18 cellular contexts compared by ENCODE assay signal in genomic region chr4:168893205-168893604, GRCh38.
A peak's percentile ranks its signal among the peaks of the same experiment; 100 is the strongest.
DNase-seq lines count a peak whose midpoint lies in the region; ATAC-seq, FAIRE-seq and TF ChIP-seq lines count a peak whose summit lies in the region.
"Had no signal": no experiment of that assay in that cellular context is flagged by ENCODE, and none has a peak within 500 bp of the region (broad histone marks: within the 10 kb centered on the region; RNA-seq: fewer than 3 reads in every experiment).

No MANE protein-coding gene starts in this region.

- H3K4ac ChIP-seq in mesenchymal stem cell (ENCODE audit: low read depth in 1 of 2, low read length in 2 of 2): no peak overlapping the region

- in situ Hi-C loops in HepG2 (cut with HindIII; ENCODE audit: extremely low pct_ligation_motif_present, low pct_unique_long_range_greater_than_20kb) (no loop called here), gastrocnemius medialis (cut with MboI; ENCODE audit: low sequenced_read_pairs in 4 of 4) (no loop called here)

- TF ChIP-seq EP300 in HepG2 (IDR thresholded peaks at IDR 0.05; ENCODE audit: low read depth in 2 of 2, low read length in 2 of 2) (no peak), HepG2 (CRISPR knock-in tag; IDR thresholded peaks at IDR 0.05; ENCODE audit: borderline replicate concordance) (no peak)

- no peaks in the 10 kb centered on the region for H3K79me2 ChIP-seq in HepG2 (ENCODE audit: insufficient read depth, low read length)

- 70% methylated on average over 2 of the region's 2 CpGs for WGBS in right lobe of liver (ENCODE audit: insufficient coverage, low coverage, low lambda C conversion rate, missing lambda C conversion rate)
- 95% methylated on average over 2 of the region's 2 CpGs for WGBS in HepG2 (ENCODE audit: low lambda C conversion rate)
- 100% methylated on average over 1 of the region's 2 CpGs for WGBS in mesenchymal stem cell

- no peak for TF ChIP-seq POLR2A in right lobe of liver (IDR thresholded peaks at IDR 0.05)
- no peak for TF ChIP-seq POLR2A in HepG2 (IDR thresholded peaks at IDR 0.05; ENCODE audit: insufficient read depth in 1 of 2, low read depth in 2 of 2, low read length in 2 of 2)
- no peak for TF ChIP-seq POLR2A in gastrocnemius medialis (IDR thresholded peaks at IDR 0.05)

- no TSS peak for BruUV-seq in HepG2 (replicated peaks; lab: Mats Ljungman, UMichigan)

- H3K18ac ChIP-seq in mesenchymal stem cell (ENCODE audit: low read depth in 1 of 2, low read length in 2 of 2): no peak overlapping the region

- H3K14ac ChIP-seq in mesenchymal stem cell (ENCODE audit: low read length in 2 of 2): no peak overlapping the region

- H3K4me2 ChIP-seq in HepG2 (ENCODE audit: low read depth, low read length) (no peak overlapping the region), mesenchymal stem cell (ENCODE audit: low read length, poor library complexity, severe bottlenecking) (no peak overlapping the region)

- H3K4me3 ChIP-seq in right lobe of liver: no peak overlapping the region
- H3K4me3 ChIP-seq in HepG2 (replicated peaks in 1 of 3; ENCODE audit: insufficient read depth in 1 of 3, low read depth in 2 of 3, low read length in 3 of 3): no peak overlapping the region
- H3K4me3 ChIP-seq in mesenchymal stem cell (ENCODE audit: insufficient read depth in 1 of 2, low read depth in 1 of 2, low read length in 2 of 2): no peak overlapping the region
- H3K4me3 ChIP-seq in gastrocnemius medialis: no peak overlapping the region

- H3K36me3 ChIP-seq in right lobe of liver (peaks cover 0 to 14% (median 0%) of the 10 kb centered on the region in 4 donors), HepG2 (replicated peaks in 1 of 2; ENCODE audit: control insufficient read depth in 1 of 2, insufficient read depth in 2 of 2, low read length in 2 of 2) (peaks cover 0 to 2% of the 10 kb centered on the region in 2 experiments; a peak in 1 of 5 replicates), mesenchymal stem cell (ENCODE audit: control insufficient read depth in 1 of 2, insufficient read depth in 2 of 2, low read depth in 1 of 2, low read length in 2 of 2) (peaks cover 22 to 83% of the 10 kb centered on the region in 2 experiments), gastrocnemius medialis (peaks cover 0 to 73% of the 10 kb centered on the region in 2 donors)

- H2BK15ac ChIP-seq in mesenchymal stem cell (ENCODE audit: low read depth, poor library complexity, severe bottlenecking): no peak overlapping the region

- H2AK5ac ChIP-seq in mesenchymal stem cell (ENCODE audit: low read length, severe bottlenecking): no peak overlapping the region

- no peak overlapping the region for H3K23ac ChIP-seq in mesenchymal stem cell (ENCODE audit: low read length in 2 of 2)

- intact Hi-C loops in right lobe of liver (cut with DNase I): no loop called here
- intact Hi-C loops in HepG2 (cut with micrococcal nuclease; ENCODE audit: unreplicated experiment): no loop called here
- intact Hi-C loops in gastrocnemius medialis (cut with DNase I; ENCODE audit: low total_unique reads): no loop called here

- no peak overlapping the region for H2BK12ac ChIP-seq in mesenchymal stem cell (ENCODE audit: low read length in 2 of 2)

- peaks cover 0 to 19% (median 0%) of the 10 kb centered on the region in 4 donors for H3K4me1 ChIP-seq in right lobe of liver
- H3K4me1 ChIP-seq in HepG2 (ENCODE audit: insufficient read depth, low read length): no peaks in the 10 kb centered on the region
- H3K4me1 ChIP-seq in mesenchymal stem cell (ENCODE audit: control insufficient read depth, insufficient read depth, low read depth, low read length): no peaks in the 10 kb centered on the region
- H3K4me1 ChIP-seq in gastrocnemius medialis: peaks cover 18 to 23% of the 10 kb centered on the region in 2 donors

- H3K9me3 ChIP-seq in right lobe of liver (no peaks in the 10 kb centered on the region), HepG2 (ENCODE audit: low read length) (no peaks in the 10 kb centered on the region), mesenchymal stem cell (ENCODE audit: control insufficient read depth, low read length) (no peaks in the 10 kb centered on the region), gastrocnemius medialis (no peaks in the 10 kb centered on the region)

- H4K91ac ChIP-seq in mesenchymal stem cell (ENCODE audit: low read length): no peak overlapping the region

- peak overlapping the region in 1 of 3 donors; percentile 59 for H3K27ac ChIP-seq in right lobe of liver
- no peak overlapping the region for H3K27ac ChIP-seq in HepG2 (ENCODE audit: extremely low read length, insufficient read depth, low read length)
- H3K27ac ChIP-seq in mesenchymal stem cell (ENCODE audit: low read length, poor library complexity, severe bottlenecking): no peak overlapping the region
- H3K27ac ChIP-seq in gastrocnemius medialis: peak overlapping the region; percentile 18 to 59 (median 51)
- H3K27ac ChIP-seq: C4-2B had no signal

- no peak overlapping the region for H2BK5ac ChIP-seq in mesenchymal stem cell (ENCODE audit: low read depth, low read length, poor library complexity, severe bottlenecking)

- POLR2A ChIA-PET in HepG2 (lab: Yijun Ruan, JAX): no interaction called here

- H3K9ac ChIP-seq in HepG2 (ENCODE audit: insufficient read depth, low read depth, low read length) (no peak overlapping the region), mesenchymal stem cell (ENCODE audit: low read length) (peak overlapping the region; percentile 7)

- H2BK120ac ChIP-seq in mesenchymal stem cell (ENCODE audit: low read depth, low read length): no peak overlapping the region

- H2AFZ ChIP-seq in HepG2 (ENCODE audit: low read length) (no peak overlapping the region), mesenchymal stem cell (ENCODE audit: low read depth, low read length) (no peak overlapping the region)

- H4K20me1 ChIP-seq in HepG2 (ENCODE audit: insufficient read depth, low read length): no peaks in the 10 kb centered on the region

- TF ChIP-seq CTCF in right lobe of liver (IDR thresholded peaks at IDR 0.05): no peak
- TF ChIP-seq CTCF in HepG2 (CRISPR knock-in tag; IDR thresholded peaks at IDR 0.05): no peak
- no peak for TF ChIP-seq CTCF in gastrocnemius medialis (IDR thresholded peaks at IDR 0.05 in 4 of 5, conservative IDR thresholded peaks at IDR 0.05 in 1 of 5)

- no peak for DNase-seq in right lobe of liver
- DNase-seq in HepG2 (ENCODE audit: low spot score): no peak
- no peak for DNase-seq in mesenchymal stem cell
- no peak for DNase-seq in gastrocnemius medialis
- DNase-seq in activated naive CD4-positive, alpha-beta T cell (lab: John Stamatoyannopoulos, UW): no peak
- DNase-seq in NCI-H510A (lab: John Stamatoyannopoulos, UW): no peak
- no peak for DNase-seq in RCC 7860 (ENCODE audit: low spot score)
- DNase-seq: DMS53, GDM1, Karpas-422, MV-4-11, NCI-H1105 treated with DMSO at 0.1 percent for 48 hours, NCI-H2081, NCI-H526, Right ventricle myocardium superior had no signal

- no peaks in the 10 kb centered on the region for H3K27me3 ChIP-seq in right lobe of liver
- no peaks in the 10 kb centered on the region for H3K27me3 ChIP-seq in HepG2 (ENCODE audit: control insufficient read depth in 1 of 2, insufficient read depth in 2 of 2, low read length in 2 of 2)
- H3K27me3 ChIP-seq in mesenchymal stem cell (ENCODE audit: control insufficient read depth in 1 of 2, insufficient read depth in 1 of 2, low read length in 2 of 2): no peaks in the 10 kb centered on the region
- no peaks in the 10 kb centered on the region for H3K27me3 ChIP-seq in gastrocnemius medialis

- peaks cover 16% of the 10 kb centered on the region for H3K79me1 ChIP-seq in mesenchymal stem cell (replicated peaks; ENCODE audit: low read length, poor library complexity, severe bottlenecking)

- no peak overlapping the region for H4K8ac ChIP-seq in mesenchymal stem cell (ENCODE audit: low read length)

- FAIRE-seq in HepG2 (lab: Jason Lieb, UNC) (no peak), RCC 7860 (lab: Jason Lieb, UNC) (no peak)
- FAIRE-seq: GM19239 had no signal

- peak in 3 of 4 donors; percentile 56 to 77 (median 61) for ATAC-seq in right lobe of liver
- ATAC-seq in HepG2: no peak
- ATAC-seq in gastrocnemius medialis: no peak
- no peak for ATAC-seq in GM18907 (IDR thresholded peaks at IDR 0.05; ENCODE audit: unreplicated experiment)

- no peak for TF ChIP-seq RAD21 in HepG2 (CRISPR knock-in tag; IDR thresholded peaks at IDR 0.05)

- CTCF ChIA-PET in HepG2 (lab: Yijun Ruan, JAX; ENCODE audit: low intra/inter-chr PET ratio, low total read pairs): no interaction called here

TF ChIP-seq in HepG2, 621 proteins besides CTCF, POLR2A, EP300 and RAD21:
- TF ChIP-seq NAIF1 (CRISPR knock-in tag; IDR thresholded peaks at IDR 0.05; ENCODE audit: borderline replicate concordance): no peak

Comparison
In these comparisons a context has a peak if more than half of its experiments do, and no peak if none do; other contexts are left out.
1. ATAC-seq: peak in right lobe of liver (3 of 4); none in HepG2 (single experiment), gastrocnemius medialis (0 of 2) and GM18907 (single experiment).
2. H3K27ac ChIP-seq: peak in gastrocnemius medialis (4 of 4); none in HepG2 (single experiment) and mesenchymal stem cell (single experiment).